In the genomic region with DNA sequence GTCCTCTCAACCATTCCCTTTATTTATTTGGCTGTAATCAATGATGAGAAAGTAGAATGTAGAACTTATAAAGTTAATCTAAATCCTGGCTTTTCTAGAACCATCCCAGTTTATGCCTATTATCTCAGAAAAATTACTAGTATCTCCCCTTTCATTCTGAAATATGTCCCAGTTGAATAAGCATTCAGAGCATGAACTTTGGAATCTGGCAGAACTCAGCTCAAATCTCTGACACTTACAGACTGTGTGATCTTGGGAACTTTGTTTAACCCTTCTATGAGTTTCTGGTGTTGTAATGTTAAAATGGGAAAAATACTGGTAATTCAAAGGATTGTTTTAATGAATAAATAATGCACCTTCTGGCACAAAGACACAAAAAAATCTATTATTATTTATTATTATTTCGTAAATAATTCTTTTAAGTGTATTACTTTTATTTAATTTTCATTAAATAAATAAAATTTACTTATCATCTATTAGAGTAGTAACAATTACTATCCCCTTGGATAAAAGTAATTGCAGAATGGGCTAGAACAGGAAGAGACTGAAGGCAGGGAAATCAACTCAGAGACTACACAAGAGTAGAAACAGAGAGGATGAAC, we compare ENCODE assay signal across 11 cellular contexts. TPM values are rescaled to one million over a fixed set of nuclear protein-coding genes. Genes with fewer than 3 reads are reported as not detected.
"Had no signal": no experiment of that assay in that cellular context is flagged by ENCODE, and none has a peak within 500 bp of the region (broad histone marks: within the 10 kb centered on the region; RNA-seq: fewer than 3 reads in every experiment).

No MANE protein-coding gene starts in this region.

- H2AFZ ChIP-seq: GM23248 had no signal

- H3K4me3 Mint-ChIP-seq: HFFc6, IgD-negative memory B cell had no signal

- H3K4me1 Mint-ChIP-seq: IgD-negative memory B cell had no signal

- H3K36me3 ChIP-seq: HAP-1 had no signal

- H3K9me3 Mint-ChIP-seq: HFFc6, IgD-negative memory B cell had no signal

- H3K27me3 Mint-ChIP-seq: IgD-negative memory B cell had no signal

- ATAC-seq: HCT116 had no signal

- H3K4me3 ChIP-seq: GM23248, HAP-1 had no signal

- H3K4me1 ChIP-seq: HAP-1 had no signal

- H3K9me3 ChIP-seq: HAP-1 had no signal

- DNase-seq: GM23248, GOT3, H7, HFFc6, KBM-7 had no signal

- FAIRE-seq: HTR-8/SVneo had no signal

- H3K36me3 Mint-ChIP-seq: IgD-negative memory B cell had no signal

- H3K27ac ChIP-seq: GM23248 had no signal

- H3K9ac ChIP-seq: GM23248 had no signal

- H3K27ac Mint-ChIP-seq: HFFc6, IgD-negative memory B cell had no signal

RNA-seq across cellular contexts. Expression of a gene that starts 23.1 kb away (rescaled TPM):
- total RNA-seq: GM23248, H4, H7, HFFc6, HT-29 had no signal
- polyA plus RNA-seq: GM23248, IgD-negative memory B cell had no signal

RNA-seq across cellular contexts. Expression of a gene that starts 49.4 kb away (rescaled TPM):
- total RNA-seq: GM23248, H4, H7, HFFc6, HT-29 had no signal
- polyA plus RNA-seq: GM23248, IgD-negative memory B cell had no signal
